ENCODE assay signal across 8 cellular contexts in the genomic region with DNA sequence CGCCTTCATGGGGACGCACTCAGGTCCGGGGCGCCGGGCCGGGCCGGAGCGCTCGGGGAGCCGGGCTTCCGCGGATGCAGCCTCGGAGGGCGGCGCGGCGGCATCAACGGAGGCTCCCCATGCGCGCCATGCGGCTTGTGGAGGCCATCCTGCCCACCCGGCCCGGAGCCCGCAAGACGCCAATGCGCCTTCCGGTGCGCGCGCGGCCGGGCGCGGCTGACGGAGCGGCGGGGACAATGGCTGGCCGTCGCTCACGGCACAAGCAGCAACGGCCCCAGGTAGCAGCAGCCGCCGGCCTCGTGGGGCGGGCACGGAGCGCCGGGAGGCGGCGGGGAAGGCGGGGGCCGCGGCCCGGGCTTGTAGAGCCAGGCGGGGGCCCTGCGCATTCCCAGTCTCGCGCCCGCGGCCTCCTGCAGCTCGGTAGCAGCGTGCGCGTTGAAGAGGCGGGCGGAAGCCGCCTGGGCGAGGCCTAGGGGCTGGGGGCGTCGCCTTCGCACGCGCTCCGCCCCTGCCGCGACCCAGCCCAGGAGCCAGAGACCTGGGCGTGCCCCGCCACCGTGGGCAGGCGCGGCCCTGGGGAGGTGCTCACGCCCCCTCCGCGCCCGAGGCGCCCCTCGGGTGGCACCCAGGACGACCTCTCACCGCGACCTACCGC.
DNase-seq lines count a peak whose midpoint lies in the region; ATAC-seq lines count a peak whose summit lies in the region.
"Not testable (repeated sequence)": the region's sequence is repeated elsewhere in the genome, so short reads cannot be mapped to it uniquely, and the experiment has no call there.

No MANE protein-coding gene starts in this region.

- ATAC-seq in GM18861 (IDR thresholded peaks at IDR 0.05; ENCODE audit: unreplicated experiment) (peak; percentile 98), GM19468 (IDR thresholded peaks at IDR 0.05; ENCODE audit: extremely low read depth, unreplicated experiment) (peak; percentile 97), HG02610 (IDR thresholded peaks at IDR 0.05; ENCODE audit: unreplicated experiment) (peak; percentile 98), HG03066 (IDR thresholded peaks at IDR 0.05; ENCODE audit: low read depth, unreplicated experiment) (peak; percentile 94), HG03558 (IDR thresholded peaks at IDR 0.05; ENCODE audit: extremely low read depth, unreplicated experiment) (peak; percentile 97)
- peak; percentile 99 for ATAC-seq in activated CD8-positive, alpha-beta memory T cell treated with anti-CD3 and anti-CD28 coated beads, Interleukin-2, amount 10 ng/mL, durations not matched to agents 7 days and 5 days
- ATAC-seq in stimulated activated naive B cell treated with anti-CD40 and anti-IgM and Interleukin-4, amounts not matched to agents 10 μg/mL and 1 μg/mL and 100 μg/mL, for 72 hours (replicated peaks), result peak; percentile 96 to 97

- H3K4me3 ChIP-seq in iPS-18a (ENCODE audit: low read length), result peak overlapping the region; percentile 44

- not testable (repeated sequence) for H3K36me3 Mint-ChIP-seq in activated CD8-positive, alpha-beta memory T cell treated with anti-CD3 and anti-CD28 coated beads, Interleukin-2, amount 10 ng/mL, durations not matched to agents 7 days and 5 days; stimulated activated naive B cell treated with anti-CD40 and anti-IgM and Interleukin-4, amounts not matched to agents 10 μg/mL and 1 μg/mL and 100 μg/mL, for 72 hours

- not testable (repeated sequence) for H3K4me1 ChIP-seq in iPS-18a (ENCODE audit: control insufficient read depth, low read depth, low read length)

- DNase-seq in activated CD8-positive, alpha-beta memory T cell treated with anti-CD3 and anti-CD28 coated beads, Interleukin-2, amount 10 ng/mL, durations not matched to agents 7 days and 5 days; stimulated activated naive B cell treated with anti-CD40 and anti-IgM and Interleukin-4, amounts not matched to agents 10 μg/mL and 1 μg/mL and 100 μg/mL, for 72 hours: not testable (repeated sequence)

- H3K9me3 ChIP-seq in iPS-18a (ENCODE audit: control insufficient read depth, low read depth, low read length), result not testable (repeated sequence)

- H3K9me3 Mint-ChIP-seq in activated CD8-positive, alpha-beta memory T cell treated with anti-CD3 and anti-CD28 coated beads, Interleukin-2, amount 10 ng/mL, durations not matched to agents 7 days and 5 days (ENCODE audit: low read depth); stimulated activated naive B cell treated with anti-CD40 and anti-IgM and Interleukin-4, amounts not matched to agents 10 μg/mL and 1 μg/mL and 100 μg/mL, for 72 hours: not testable (repeated sequence)

- not testable (repeated sequence) for H3K27ac Mint-ChIP-seq in activated CD8-positive, alpha-beta memory T cell treated with anti-CD3 and anti-CD28 coated beads, Interleukin-2, amount 10 ng/mL, durations not matched to agents 7 days and 5 days; stimulated activated naive B cell treated with anti-CD40 and anti-IgM and Interleukin-4, amounts not matched to agents 10 μg/mL and 1 μg/mL and 100 μg/mL, for 72 hours

- not testable (repeated sequence) for H3K4me3 Mint-ChIP-seq in activated CD8-positive, alpha-beta memory T cell treated with anti-CD3 and anti-CD28 coated beads, Interleukin-2, amount 10 ng/mL, durations not matched to agents 7 days and 5 days; stimulated activated naive B cell treated with anti-CD40 and anti-IgM and Interleukin-4, amounts not matched to agents 10 μg/mL and 1 μg/mL and 100 μg/mL, for 72 hours

- not testable (repeated sequence) for H3K27ac ChIP-seq in iPS-18a (ENCODE audit: low read length)

- not testable (repeated sequence) for H3K27me3 ChIP-seq in iPS-18a (ENCODE audit: control insufficient read depth, insufficient read depth, low read length)

- CTCF ChIA-PET in activated CD8-positive, alpha-beta memory T cell treated with anti-CD3 and anti-CD28 coated beads, Interleukin-2, amount 10 ng/mL, durations not matched to agents 7 days and 5 days (lab: Charles Lee), result not testable (repeated sequence)

- not testable (repeated sequence) for H3K27me3 Mint-ChIP-seq in activated CD8-positive, alpha-beta memory T cell treated with anti-CD3 and anti-CD28 coated beads, Interleukin-2, amount 10 ng/mL, durations not matched to agents 7 days and 5 days; stimulated activated naive B cell treated with anti-CD40 and anti-IgM and Interleukin-4, amounts not matched to agents 10 μg/mL and 1 μg/mL and 100 μg/mL, for 72 hours

- not testable (repeated sequence) for H3K9ac ChIP-seq in iPS-18a (ENCODE audit: low read length)

- H3K4me1 Mint-ChIP-seq in activated CD8-positive, alpha-beta memory T cell treated with anti-CD3 and anti-CD28 coated beads, Interleukin-2, amount 10 ng/mL, durations not matched to agents 7 days and 5 days; stimulated activated naive B cell treated with anti-CD40 and anti-IgM and Interleukin-4, amounts not matched to agents 10 μg/mL and 1 μg/mL and 100 μg/mL, for 72 hours: not testable (repeated sequence)

- not testable (repeated sequence) for H3K36me3 ChIP-seq in iPS-18a (ENCODE audit: control insufficient read depth, low read depth, low read length)
